Comparison of ENCODE assay signal across 34 cellular contexts in the genomic region with DNA sequence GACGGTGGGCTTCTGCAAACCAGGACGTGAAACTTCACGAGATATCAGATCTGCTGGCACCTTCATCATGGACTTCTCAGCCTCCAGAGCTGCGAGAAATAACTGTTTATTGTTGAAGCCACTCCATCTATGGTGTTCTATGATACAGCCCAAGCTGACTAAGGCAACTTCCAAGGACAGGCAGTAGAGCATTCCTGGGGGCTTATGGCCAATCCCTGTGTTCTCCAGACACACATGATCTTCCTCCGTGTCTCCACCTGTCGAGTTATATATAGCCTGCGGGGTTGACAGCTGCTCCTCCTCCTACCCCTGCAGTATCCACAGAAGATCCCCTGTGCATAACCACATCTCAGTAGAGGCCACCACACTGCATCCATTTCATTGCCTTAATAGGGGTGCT. TPM values are rescaled to one million over a fixed set of nuclear protein-coding genes. Genes with fewer than 3 reads are reported as not detected.
A peak's percentile ranks its signal among the peaks of the same experiment; 100 is the strongest.
DNase-seq lines count a peak whose midpoint lies in the region; ATAC-seq and TF ChIP-seq lines count a peak whose summit lies in the region.
"Had no signal": no experiment of that assay in that cellular context is flagged by ENCODE, and none has a peak within 500 bp of the region (broad histone marks: within the 10 kb centered on the region; RNA-seq: fewer than 3 reads in every experiment).

No MANE protein-coding gene starts in this region.

- H3K27ac ChIP-seq in foreskin keratinocyte: no peak overlapping the region
- H3K27ac ChIP-seq: colonic mucosa, GM23248, right lobe of liver, stomach, uterus, VCaP had no signal

- no peak overlapping the region for H3K4me3 ChIP-seq in skeletal muscle cell (ENCODE audit: low read depth, low read length)
- H3K4me3 ChIP-seq: colonic mucosa, GM23248, right lobe of liver, stomach, uterus had no signal

- ATAC-seq in foreskin keratinocyte (peak; percentile 90), HG03439 (IDR thresholded peaks at IDR 0.05; ENCODE audit: unreplicated experiment) (no peak)
- ATAC-seq: activated naive CD4-positive, alpha-beta T cell treated with anti-CD3 and anti-CD28 coated beads, Interleukin-2, amount 50 U/mL, for 72 hours; left colon; Panc1; right lobe of liver had no signal

- DNase-seq in NCI-H146 treated with DMSO at 0.1 percent for 48 hours (lab: John Stamatoyannopoulos, UW; ENCODE audit: unreplicated experiment): peak; percentile 6
- DNase-seq in NCI-H82 (lab: John Stamatoyannopoulos, UW): peak; percentile 66
- DNase-seq in foreskin keratinocyte: peak; percentile 60 to 90
- DNase-seq in skeletal muscle cell (ENCODE audit: low read depth): peak; percentile 42
- no peak for DNase-seq in NCI-H345 (lab: John Stamatoyannopoulos, UW)
- no peak for DNase-seq in stimulated activated CD4-positive, alpha-beta T cell treated with anti-CD3 and anti-CD28 coated beads, Interleukin-1b, Interleukin-23, amount 100 ng/mL, for 48 hours
- DNase-seq: activated CD4-positive, alpha-beta T cell treated with anti-CD3 and anti-CD28 coated beads, Interleukin-2, amount 10 ng/mL, durations not matched to agents 24 days and 14 days; activated CD8-positive, alpha-beta memory T cell treated with anti-CD3 and anti-CD28 coated beads for 24 hours; activated effector memory CD4-positive, alpha-beta T cell treated with Interleukin-2 at 50 U/mL for 16 hours; amygdala; BE2C; CD8-positive, alpha-beta memory T cell; colonic mucosa; DMS79; effector CD4-positive, alpha-beta T cell; GM23248; Kasumi-1; left colon; NCI-H1417 treated with DMSO at 0.1 percent for 48 hours; right lobe of liver; stimulated activated CD4-positive, alpha-beta T cell treated with anti-CD3 and anti-CD28 coated beads, Interleukin-12 subunit alpha, Interleukin-12 subunit beta, amount 100 ng/mL, for 4 hours; stimulated activated CD4-positive, alpha-beta T cell treated with anti-CD3 and anti-CD28 coated beads, Interleukin-4, amount 100 ng/mL, for 1 hour; stomach; SW 1271; T-helper 9 cell; uterus had no signal

- no peak for TF ChIP-seq CTCF in foreskin keratinocyte (conservative IDR thresholded peaks at IDR 0.05)

- H3K4me1 ChIP-seq in foreskin keratinocyte: no peaks in the 10 kb centered on the region
- H3K4me1 ChIP-seq: BE2C, colonic mucosa, right lobe of liver, stomach, uterus had no signal

- no peaks in the 10 kb centered on the region for H3K27me3 ChIP-seq in foreskin keratinocyte
- H3K27me3 ChIP-seq: BE2C, colonic mucosa, right lobe of liver, stomach, uterus had no signal

RNA-seq across cellular contexts. Expression of a gene that starts 11.0 kb away (rescaled TPM):
- total RNA-seq in foreskin keratinocyte: 6.5 and 7.9 TPM in 2 replicates
- 9.7 and 10.4 TPM in 2 replicates for polyA plus RNA-seq in foreskin keratinocyte
- total RNA-seq: activated CD4-positive, alpha-beta T cell treated with anti-CD3 and anti-CD28 coated beads, Interleukin-2, amount 10 ng/mL, durations not matched to agents 24 days and 14 days; activated naive CD4-positive, alpha-beta T cell treated with anti-CD3 and anti-CD28 coated beads, Interleukin-2, amount 50 U/mL, for 72 hours; cardiac septum; CD8-positive, alpha-beta memory T cell; glomerular endothelial cell; GM23248; posterior vena cava; stomach had no signal
- polyA plus RNA-seq: CD8-positive, alpha-beta memory T cell; GM23248; immature natural killer cell had no signal

RNA-seq across cellular contexts. Expression of a gene that starts 40.5 kb away (rescaled TPM):
- 0.95 and 3.8 TPM in 2 replicates for total RNA-seq in foreskin keratinocyte
- polyA plus RNA-seq in foreskin keratinocyte: 0.65 and 2.5 TPM in 2 replicates
- total RNA-seq: activated CD4-positive, alpha-beta T cell treated with anti-CD3 and anti-CD28 coated beads, Interleukin-2, amount 10 ng/mL, durations not matched to agents 24 days and 14 days; activated naive CD4-positive, alpha-beta T cell treated with anti-CD3 and anti-CD28 coated beads, Interleukin-2, amount 50 U/mL, for 72 hours had no signal
- polyA plus RNA-seq: CD8-positive, alpha-beta memory T cell; GM23248; immature natural killer cell had no signal

Comparison
In these comparisons a context has a peak if more than half of its experiments do, and no peak if none do; other contexts are left out.
1. DNase-seq: peak in NCI-H146 treated with DMSO at 0.1 percent for 48 hours (single experiment), NCI-H82 (single experiment), foreskin keratinocyte (2 of 2) and skeletal muscle cell (single experiment); none in NCI-H345 (single experiment) and stimulated activated CD4-positive, alpha-beta T cell treated with anti-CD3 and anti-CD28 coated beads, Interleukin-1b, Interleukin-23, amount 100 ng/mL, for 48 hours (single experiment).